Comparison of ENCODE assay signal across 1 cellular context in genomic region chr17:47732399-47733046, GRCh38.
A peak's percentile ranks its signal among the peaks of the same experiment; 100 is the strongest.
TF ChIP-seq lines count a peak whose summit lies in the region.

No MANE protein-coding gene starts in this region.

TF ChIP-seq in GM12878, 131 proteins besides CTCF, POLR2A, EP300 and RAD21 (continued from another document):
- TF ChIP-seq, protein P1, sequence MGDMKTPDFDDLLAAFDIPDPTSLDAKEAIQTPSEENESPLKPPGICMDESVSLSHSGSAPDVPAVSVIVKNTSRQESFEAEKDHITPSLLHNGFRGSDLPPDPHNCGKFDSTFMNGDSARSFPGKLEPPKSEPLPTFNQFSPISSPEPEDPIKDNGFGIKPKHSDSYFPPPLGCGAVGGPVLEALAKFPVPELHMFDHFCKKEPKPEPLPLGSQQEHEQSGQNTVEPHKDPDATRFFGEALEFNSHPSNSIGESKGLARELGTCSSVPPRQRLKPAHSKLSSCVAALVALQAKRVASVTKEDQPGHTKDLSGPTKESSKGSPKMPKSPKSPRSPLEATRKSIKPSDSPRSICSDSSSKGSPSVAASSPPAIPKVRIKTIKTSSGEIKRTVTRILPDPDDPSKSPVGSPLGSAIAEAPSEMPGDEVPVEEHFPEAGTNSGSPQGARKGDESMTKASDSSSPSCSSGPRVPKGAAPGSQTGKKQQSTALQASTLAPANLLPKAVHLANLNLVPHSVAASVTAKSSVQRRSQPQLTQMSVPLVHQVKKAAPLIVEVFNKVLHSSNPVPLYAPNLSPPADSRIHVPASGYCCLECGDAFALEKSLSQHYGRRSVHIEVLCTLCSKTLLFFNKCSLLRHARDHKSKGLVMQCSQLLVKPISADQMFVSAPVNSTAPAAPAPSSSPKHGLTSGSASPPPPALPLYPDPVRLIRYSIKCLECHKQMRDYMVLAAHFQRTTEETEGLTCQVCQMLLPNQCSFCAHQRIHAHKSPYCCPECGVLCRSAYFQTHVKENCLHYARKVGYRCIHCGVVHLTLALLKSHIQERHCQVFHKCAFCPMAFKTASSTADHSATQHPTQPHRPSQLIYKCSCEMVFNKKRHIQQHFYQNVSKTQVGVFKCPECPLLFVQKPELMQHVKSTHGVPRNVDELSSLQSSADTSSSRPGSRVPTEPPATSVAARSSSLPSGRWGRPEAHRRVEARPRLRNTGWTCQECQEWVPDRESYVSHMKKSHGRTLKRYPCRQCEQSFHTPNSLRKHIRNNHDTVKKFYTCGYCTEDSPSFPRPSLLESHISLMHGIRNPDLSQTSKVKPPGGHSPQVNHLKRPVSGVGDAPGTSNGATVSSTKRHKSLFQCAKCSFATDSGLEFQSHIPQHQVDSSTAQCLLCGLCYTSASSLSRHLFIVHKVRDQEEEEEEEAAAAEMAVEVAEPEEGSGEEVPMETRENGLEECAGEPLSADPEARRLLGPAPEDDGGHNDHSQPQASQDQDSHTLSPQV (IDR thresholded peaks at IDR 0.05): no peak
- TF ChIP-seq BHLHE40 (IDR thresholded peaks at IDR 0.05; ENCODE audit: borderline replicate concordance in 1 of 2, low read depth in 2 of 2, low read length in 1 of 2): peak in 1 of 2 experiments; percentile 3; a peak in 1 of 4 replicates
- TF ChIP-seq, protein P2, sequence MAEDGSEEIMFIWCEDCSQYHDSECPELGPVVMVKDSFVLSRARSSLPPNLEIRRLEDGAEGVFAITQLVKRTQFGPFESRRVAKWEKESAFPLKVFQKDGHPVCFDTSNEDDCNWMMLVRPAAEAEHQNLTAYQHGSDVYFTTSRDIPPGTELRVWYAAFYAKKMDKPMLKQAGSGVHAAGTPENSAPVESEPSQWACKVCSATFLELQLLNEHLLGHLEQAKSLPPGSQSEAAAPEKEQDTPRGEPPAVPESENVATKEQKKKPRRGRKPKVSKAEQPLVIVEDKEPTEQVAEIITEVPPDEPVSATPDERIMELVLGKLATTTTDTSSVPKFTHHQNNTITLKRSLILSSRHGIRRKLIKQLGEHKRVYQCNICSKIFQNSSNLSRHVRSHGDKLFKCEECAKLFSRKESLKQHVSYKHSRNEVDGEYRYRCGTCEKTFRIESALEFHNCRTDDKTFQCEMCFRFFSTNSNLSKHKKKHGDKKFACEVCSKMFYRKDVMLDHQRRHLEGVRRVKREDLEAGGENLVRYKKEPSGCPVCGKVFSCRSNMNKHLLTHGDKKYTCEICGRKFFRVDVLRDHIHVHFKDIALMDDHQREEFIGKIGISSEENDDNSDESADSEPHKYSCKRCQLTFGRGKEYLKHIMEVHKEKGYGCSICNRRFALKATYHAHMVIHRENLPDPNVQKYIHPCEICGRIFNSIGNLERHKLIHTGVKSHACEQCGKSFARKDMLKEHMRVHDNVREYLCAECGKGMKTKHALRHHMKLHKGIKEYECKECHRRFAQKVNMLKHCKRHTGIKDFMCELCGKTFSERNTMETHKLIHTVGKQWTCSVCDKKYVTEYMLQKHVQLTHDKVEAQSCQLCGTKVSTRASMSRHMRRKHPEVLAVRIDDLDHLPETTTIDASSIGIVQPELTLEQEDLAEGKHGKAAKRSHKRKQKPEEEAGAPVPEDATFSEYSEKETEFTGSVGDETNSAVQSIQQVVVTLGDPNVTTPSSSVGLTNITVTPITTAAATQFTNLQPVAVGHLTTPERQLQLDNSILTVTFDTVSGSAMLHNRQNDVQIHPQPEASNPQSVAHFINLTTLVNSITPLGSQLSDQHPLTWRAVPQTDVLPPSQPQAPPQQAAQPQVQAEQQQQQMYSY (CRISPR knock-in tag; IDR thresholded peaks at IDR 0.05): no peak
